Comparison of ENCODE assay signal across 9 cellular contexts in the genomic region with DNA sequence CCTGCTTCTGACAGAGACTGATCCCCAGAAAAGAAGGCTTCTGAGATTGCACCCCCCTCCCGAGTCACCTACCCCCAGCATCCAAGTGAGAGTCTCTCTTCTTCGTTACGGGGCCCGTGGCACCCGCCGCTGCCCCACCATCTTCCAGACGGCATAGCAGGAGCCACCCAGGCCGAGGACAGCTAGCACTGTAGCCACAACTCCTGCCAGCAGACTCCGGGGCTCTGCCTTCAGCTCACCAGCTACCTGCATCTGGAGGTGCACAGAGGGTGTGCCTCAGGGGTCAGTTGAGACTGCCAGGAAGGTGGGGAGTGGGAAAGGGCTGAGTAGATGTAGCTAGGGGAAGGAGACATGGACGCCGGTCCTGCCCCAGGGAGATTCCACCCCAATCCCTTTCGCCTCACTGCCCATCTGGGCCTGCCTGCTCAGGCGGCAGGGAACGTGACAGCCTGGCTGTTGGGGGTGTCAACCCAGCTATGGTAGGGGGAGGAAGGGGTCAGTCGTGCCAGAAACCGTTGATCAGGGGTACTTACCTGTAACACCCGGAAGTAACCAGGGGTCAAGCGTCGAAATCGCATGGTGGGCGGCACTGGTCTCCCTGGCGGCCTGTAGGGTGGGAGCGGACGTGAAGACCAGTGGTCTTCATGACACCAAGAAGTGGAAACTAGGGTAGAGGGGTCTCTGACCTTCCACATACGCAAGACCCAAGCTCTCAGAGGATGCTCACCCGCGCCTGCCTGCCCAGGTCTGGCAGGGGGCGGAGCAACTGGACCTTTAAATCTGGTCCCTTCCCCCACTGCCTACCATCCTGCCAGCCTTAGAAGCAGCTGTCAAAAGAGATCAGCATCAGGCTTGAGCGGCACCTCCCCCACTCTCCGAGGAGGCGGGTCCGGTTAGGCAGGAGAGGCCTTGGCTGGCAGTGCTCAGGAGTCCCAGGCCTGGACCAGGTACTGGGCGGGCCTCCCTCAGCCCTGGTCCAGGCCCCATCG. TPM values are rescaled to one million over a fixed set of nuclear protein-coding genes. Genes with fewer than 3 reads are reported as not detected.
DNase-seq lines count a peak whose midpoint lies in the region; ATAC-seq and TF ChIP-seq lines count a peak whose summit lies in the region.
"Had no signal": no experiment of that assay in that cellular context is flagged by ENCODE, and none has a peak within 500 bp of the region (broad histone marks: within the 10 kb centered on the region; RNA-seq: fewer than 3 reads in every experiment).

Gene ZNF593OS (minus strand): TSS at position 749 of the 989 bp plus-strand sequence. CDS start 171 bp downstream, at position 578.

- H3K27ac Mint-ChIP-seq in CD14-positive monocyte: peak within 1 kb of the TSS in 3 of 7 donors; percentile 43 to 94 (median 82)
- H3K27ac Mint-ChIP-seq in natural killer cell treated with Interleukin-12 subunit alpha and Interleukin-12 subunit beta and Interleukin-15 and Interleukin-18, amount 100 ng/mL, for 72 hours: peak within 1 kb of the TSS in 1 of 2 donors; percentile 77

- H3K4me3 ChIP-seq in Jurkat, Clone E6-1 (ENCODE audit: low read length): peak within 1 kb of the TSS; percentile 84
- H3K4me3 ChIP-seq in cardiac fibroblast (replicated peaks in 1 of 2; ENCODE audit: low read depth in 2 of 2, low read length in 2 of 2): peak within 1 kb of the TSS; percentile 78 to 93

- peaks cover 0 to 5% (median 4%) of the 10 kb centered on the region in 3 donors for H3K27me3 Mint-ChIP-seq in CD14-positive monocyte (ENCODE audit: low read depth in 3 of 3)
- peaks cover 0 to 4% of the 10 kb centered on the region in 2 donors for H3K27me3 Mint-ChIP-seq in natural killer cell treated with Interleukin-12 subunit alpha and Interleukin-12 subunit beta and Interleukin-15 and Interleukin-18, amount 100 ng/mL, for 72 hours

- no peak for ATAC-seq in natural killer cell treated with Interleukin-12 subunit alpha and Interleukin-12 subunit beta and Interleukin-15 and Interleukin-18, amount 100 ng/mL, for 72 hours
- ATAC-seq in GM18909 (IDR thresholded peaks at IDR 0.05; ENCODE audit: poor library complexity, unreplicated experiment) (no peak), HG02970 (IDR thresholded peaks at IDR 0.05; ENCODE audit: low FRiP score, unreplicated experiment) (no peak), GM19395 (IDR thresholded peaks at IDR 0.05; ENCODE audit: unreplicated experiment) (no peak), HG03469 (IDR thresholded peaks at IDR 0.05; ENCODE audit: unreplicated experiment) (no peak)

- DNase-seq in CD14-positive monocyte (ENCODE audit: low spot score) (no peak), cardiac fibroblast (ENCODE audit: low read depth in 2 of 2) (no peak)
- no peak for DNase-seq in Jurkat, Clone E6-1 (ENCODE audit: low read depth, low spot score)
- DNase-seq in natural killer cell treated with Interleukin-12 subunit alpha and Interleukin-12 subunit beta and Interleukin-15 and Interleukin-18, amount 100 ng/mL, for 72 hours (ENCODE audit: low spot score): no peak
- DNase-seq: NCI-H1092 treated with DMSO at 0.1 percent for 48 hours had no signal

- peaks cover 0 to 3% of the 10 kb centered on the region in 2 donors for H3K36me3 Mint-ChIP-seq in CD14-positive monocyte
- no peaks in the 10 kb centered on the region for H3K36me3 Mint-ChIP-seq in natural killer cell treated with Interleukin-12 subunit alpha and Interleukin-12 subunit beta and Interleukin-15 and Interleukin-18, amount 100 ng/mL, for 72 hours

- intact Hi-C loops in CD14-positive monocyte (cut with micrococcal nuclease): no loop called here

- TF ChIP-seq CTCF in CD14-positive monocyte (IDR thresholded peaks at IDR 0.05) (no peak), cardiac fibroblast (IDR thresholded peaks at IDR 0.05; ENCODE audit: low read depth, low read length) (no peak)

- H3K9me3 Mint-ChIP-seq in CD14-positive monocyte: peaks cover 0 to 2% (median 0%) of the 10 kb centered on the region in 7 donors
- no peaks in the 10 kb centered on the region for H3K9me3 Mint-ChIP-seq in natural killer cell treated with Interleukin-12 subunit alpha and Interleukin-12 subunit beta and Interleukin-15 and Interleukin-18, amount 100 ng/mL, for 72 hours

- peak within 1 kb of the TSS; percentile 89 to 90 for H3K4me3 Mint-ChIP-seq in CD14-positive monocyte
- peak within 1 kb of the TSS; percentile 90 for H3K4me3 Mint-ChIP-seq in natural killer cell treated with Interleukin-12 subunit alpha and Interleukin-12 subunit beta and Interleukin-15 and Interleukin-18, amount 100 ng/mL, for 72 hours

- peaks cover 13% of the 10 kb centered on the region for H3K4me1 Mint-ChIP-seq in CD14-positive monocyte
- peaks cover 0 to 14% of the 10 kb centered on the region in 2 donors for H3K4me1 Mint-ChIP-seq in natural killer cell treated with Interleukin-12 subunit alpha and Interleukin-12 subunit beta and Interleukin-15 and Interleukin-18, amount 100 ng/mL, for 72 hours (ENCODE audit: low read depth in 2 of 2)

RNA-seq across cellular contexts. Expression of gene ZNF593OS, which starts in this region (rescaled TPM):
- polyA plus RNA-seq in CD14-positive monocyte: under 1 TPM; 0.50 to 0.59 TPM
- polyA plus RNA-seq in Jurkat, Clone E6-1 (2012; ENCODE audit: insufficient read depth, insufficient read length): not detected
- not detected for total RNA-seq in natural killer cell treated with Interleukin-12 subunit alpha and Interleukin-12 subunit beta and Interleukin-15 and Interleukin-18, amount 100 ng/mL, for 72 hours
